ENCODE assay signal across 11 cellular contexts in the genomic region with DNA sequence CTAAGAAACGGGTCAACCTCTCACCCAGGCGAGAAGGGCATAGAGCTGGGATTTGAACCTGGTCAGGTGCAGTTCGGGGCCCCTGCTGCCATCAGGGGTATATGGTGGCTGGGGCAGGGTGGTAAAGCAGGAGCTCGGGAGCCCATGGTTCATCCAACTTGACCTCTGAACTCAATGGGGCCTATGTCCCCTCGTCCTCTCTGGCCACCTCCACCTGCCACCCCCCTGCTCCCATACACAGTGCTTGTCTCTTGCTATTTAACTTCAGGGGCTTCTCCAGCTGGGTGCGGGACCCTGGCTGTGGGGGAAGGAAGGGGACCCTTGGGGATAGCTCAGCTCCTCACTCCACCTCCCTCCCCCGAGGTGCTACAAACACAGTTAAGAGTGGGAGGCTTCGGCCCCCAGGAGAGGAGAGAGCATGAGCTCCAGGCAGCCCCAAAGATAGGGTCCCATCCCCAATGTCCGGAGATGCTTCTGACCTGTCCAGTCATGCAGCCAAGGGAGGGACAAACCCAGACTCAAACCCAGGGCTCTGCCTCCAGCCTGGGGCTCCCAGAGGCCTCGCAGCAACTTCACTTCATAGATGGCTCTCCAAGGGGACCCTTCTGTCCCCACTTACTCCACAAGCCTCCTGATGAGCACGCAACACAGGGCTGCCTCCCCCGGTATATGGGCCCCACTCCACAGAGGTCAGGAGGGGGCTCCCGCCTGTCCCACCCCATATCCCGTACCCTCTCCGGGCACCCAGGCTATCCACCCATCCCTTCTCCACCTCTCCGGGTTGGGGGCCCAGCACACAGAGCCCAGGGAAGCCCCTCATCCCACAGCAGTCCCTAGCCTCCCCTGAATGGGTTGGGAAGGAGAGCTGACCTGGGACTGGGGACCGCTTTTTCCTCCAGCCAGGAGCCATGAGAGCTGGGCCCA. TPM values are rescaled to one million over a fixed set of nuclear protein-coding genes. Genes with fewer than 3 reads are reported as not detected.
DNase-seq lines count a peak whose midpoint lies in the region; ATAC-seq and TF ChIP-seq lines count a peak whose summit lies in the region.
"Had no signal": no experiment of that assay in that cellular context is flagged by ENCODE, and none has a peak within 500 bp of the region (broad histone marks: within the 10 kb centered on the region; RNA-seq: fewer than 3 reads in every experiment).

No MANE protein-coding gene starts in this region.

- peak overlapping the region; percentile 99 for H3K27ac Mint-ChIP-seq in activated CD4-positive, alpha-beta T cell treated with anti-CD3 and anti-CD28 coated beads, Interleukin-2, amount 10 ng/mL, durations not matched to agents 24 days and 14 days
- H3K27ac Mint-ChIP-seq in effector memory CD8-positive, alpha-beta T cell = peak overlapping the region; percentile 92 to 96
- H3K27ac Mint-ChIP-seq: nephron progenitor cell had no signal

- TF ChIP-seq CTCF in thoracic aorta (IDR thresholded peaks at IDR 0.05) = no peak

- H3K27me3 ChIP-seq in thoracic aorta (replicated peaks; ENCODE audit: insufficient read depth) (no peaks in the 10 kb centered on the region), GM23248 (replicated peaks; ENCODE audit: insufficient read depth) (peaks cover 28% of the 10 kb centered on the region)

- H3K4me1 ChIP-seq in thoracic aorta (ENCODE audit: control insufficient read depth in 1 of 2, low read depth in 2 of 2) = no peaks in the 10 kb centered on the region
- H3K4me1 ChIP-seq in GM23248 (ENCODE audit: insufficient read depth) = no peaks in the 10 kb centered on the region

- peaks cover 2% of the 10 kb centered on the region for H3K27me3 Mint-ChIP-seq in activated CD4-positive, alpha-beta T cell treated with anti-CD3 and anti-CD28 coated beads, Interleukin-2, amount 10 ng/mL, durations not matched to agents 24 days and 14 days
- H3K27me3 Mint-ChIP-seq in effector memory CD8-positive, alpha-beta T cell = no peaks in the 10 kb centered on the region

- H3K9me3 Mint-ChIP-seq in activated CD4-positive, alpha-beta T cell treated with anti-CD3 and anti-CD28 coated beads, Interleukin-2, amount 10 ng/mL, durations not matched to agents 24 days and 14 days = peaks cover 9% of the 10 kb centered on the region
- no peaks in the 10 kb centered on the region for H3K9me3 Mint-ChIP-seq in effector memory CD8-positive, alpha-beta T cell

- H4K20me1 ChIP-seq in GM23248 (ENCODE audit: insufficient read depth) = no peaks in the 10 kb centered on the region

- H3K79me2 ChIP-seq in GM23248 (ENCODE audit: insufficient read depth) = no peaks in the 10 kb centered on the region

- H3K4me2 ChIP-seq in GM23248 (ENCODE audit: unreplicated experiment) = no peak overlapping the region
- H3K4me2 ChIP-seq: A549 had no signal

- DNase-seq in activated CD4-positive, alpha-beta T cell treated with anti-CD3 and anti-CD28 coated beads, Interleukin-2, amount 10 ng/mL, durations not matched to agents 24 days and 14 days = peak; percentile 68
- no peak for DNase-seq in activated CD4-positive, alpha-beta T cell treated with anti-CD3 and anti-CD28 coated beads for 1 hour
- DNase-seq in effector memory CD8-positive, alpha-beta T cell = no peak
- no peak for DNase-seq in thoracic aorta (ENCODE audit: low spot score)
- DNase-seq in GM23248 = no peak
- no peak for DNase-seq in retina
- DNase-seq: nephron progenitor cell had no signal

- H3K27ac ChIP-seq in thoracic aorta (no peak overlapping the region), GM23248 (no peak overlapping the region)
- H3K27ac ChIP-seq: A549 had no signal

- H3K4me3 Mint-ChIP-seq in activated CD4-positive, alpha-beta T cell treated with anti-CD3 and anti-CD28 coated beads, Interleukin-2, amount 10 ng/mL, durations not matched to agents 24 days and 14 days = peak overlapping the region; percentile 96
- H3K4me3 Mint-ChIP-seq in effector memory CD8-positive, alpha-beta T cell = peak overlapping the region; percentile 87 to 92
- H3K4me3 Mint-ChIP-seq: nephron progenitor cell had no signal

- 67 to 69% methylated on average over 17 of the region's 17 CpGs for WGBS in GM23248 (ENCODE audit: low coverage in 1 of 2, low lambda C conversion rate in 2 of 2, missing lambda C conversion rate in 2 of 2), 2 experiments

- in situ Hi-C loops in GM23248 (cut with MboI) = no loop called here

- no peaks in the 10 kb centered on the region for H3F3A ChIP-seq in GM23248 (ENCODE audit: insufficient read depth)

- ATAC-seq in HG03342 (IDR thresholded peaks at IDR 0.05; ENCODE audit: unreplicated experiment) (peak; percentile 11), thoracic aorta (ENCODE audit: insufficient number of reproducible peaks, low FRiP score, low read depth) (no peak), HG03469 (IDR thresholded peaks at IDR 0.05; ENCODE audit: unreplicated experiment) (no peak)
- ATAC-seq in effector memory CD8-positive, alpha-beta T cell (replicated peaks) = no peak

- H3K9me3 ChIP-seq in thoracic aorta (no peaks in the 10 kb centered on the region), GM23248 (ENCODE audit: low read depth) (no peaks in the 10 kb centered on the region)
- H3K9me3 ChIP-seq: A549 had no signal

- intact Hi-C loops in activated CD4-positive, alpha-beta T cell treated with anti-CD3 and anti-CD28 coated beads, Interleukin-2, amount 10 ng/mL, durations not matched to agents 24 days and 14 days (cut with micrococcal nuclease) = loop anchor here (1.0 to 2.0 kb wide), 3 partner anchors 10 to 70 kb away; no protein-coding TSS in a partner anchor

- H3K9me2 ChIP-seq in GM23248 (ENCODE audit: insufficient read depth) = no peaks in the 10 kb centered on the region

- H2AFZ ChIP-seq in GM23248 = no peak overlapping the region

- no peaks in the 10 kb centered on the region for H3K36me3 ChIP-seq in thoracic aorta
- H3K36me3 ChIP-seq in GM23248 (ENCODE audit: low read depth) = no peaks in the 10 kb centered on the region

- H3K4me3 ChIP-seq in thoracic aorta (peak overlapping the region; percentile 48), GM23248 (no peak overlapping the region)
- H3K4me3 ChIP-seq: A549 had no signal

- H3K9ac ChIP-seq in GM23248 = no peak overlapping the region

- H3K4me1 Mint-ChIP-seq in activated CD4-positive, alpha-beta T cell treated with anti-CD3 and anti-CD28 coated beads, Interleukin-2, amount 10 ng/mL, durations not matched to agents 24 days and 14 days = peaks cover 54% of the 10 kb centered on the region
- H3K4me1 Mint-ChIP-seq in effector memory CD8-positive, alpha-beta T cell (ENCODE audit: low read depth in 2 of 2) = peaks cover 64 to 69% of the 10 kb centered on the region in 2 donors

- H3K36me3 Mint-ChIP-seq in activated CD4-positive, alpha-beta T cell treated with anti-CD3 and anti-CD28 coated beads, Interleukin-2, amount 10 ng/mL, durations not matched to agents 24 days and 14 days (ENCODE audit: low read depth) = peaks cover 49% of the 10 kb centered on the region
- peaks cover 68% of the 10 kb centered on the region for H3K36me3 Mint-ChIP-seq in effector memory CD8-positive, alpha-beta T cell (ENCODE audit: insufficient read depth)

RNA-seq across cellular contexts. Expression of gene IL2RB, which starts 0.7 kb away (rescaled TPM):
- total RNA-seq in activated CD4-positive, alpha-beta T cell treated with anti-CD3 and anti-CD28 coated beads, Interleukin-2, amount 10 ng/mL, durations not matched to agents 24 days and 14 days = 288 and 296 TPM in 2 replicates
- total RNA-seq in thoracic aorta = 10 to 100 TPM in 1 of 2 donors, 1 to 10 TPM in 1; 2.0 to 13.1 TPM
- total RNA-seq in GM23248 (2014; rRNA removed; shearing (Covaris generic)) = not detected in 2 replicates
- 0.15 and 0.19 TPM in 2 replicates for polyA plus RNA-seq in GM23248 (2016; fragmentation: Nextera tagmentation; extraction: Ambion mirVana)
- total RNA-seq: LHCN-M2 had no signal

RNA-seq across cellular contexts. Expression of gene C1QTNF6, which starts 39.0 kb away (rescaled TPM):
- total RNA-seq in activated CD4-positive, alpha-beta T cell treated with anti-CD3 and anti-CD28 coated beads, Interleukin-2, amount 10 ng/mL, durations not matched to agents 24 days and 14 days = 6.0 and 6.9 TPM in 2 replicates
- total RNA-seq in thoracic aorta = 1 to 10 TPM; 1.9 to 2.1 TPM
- total RNA-seq in GM23248 (2014; rRNA removed; shearing (Covaris generic)) = 3.4 and 4.0 TPM in 2 replicates
- polyA plus RNA-seq in GM23248 (2016; fragmentation: Nextera tagmentation; extraction: Ambion mirVana) = 8.9 and 9.8 TPM in 2 replicates

RNA-seq across cellular contexts. Expression of gene TMPRSS6, which starts 39.5 kb away (rescaled TPM):
- 6.8 and 7.1 TPM in 2 replicates for total RNA-seq in activated CD4-positive, alpha-beta T cell treated with anti-CD3 and anti-CD28 coated beads, Interleukin-2, amount 10 ng/mL, durations not matched to agents 24 days and 14 days
- not detected for total RNA-seq in thoracic aorta
- not detected in 2 replicates for total RNA-seq in GM23248 (2014; rRNA removed; shearing (Covaris generic))
- polyA plus RNA-seq in GM23248 (2016; fragmentation: Nextera tagmentation; extraction: Ambion mirVana) = 0.05 and 0.08 TPM in 2 replicates
- total RNA-seq: LHCN-M2 had no signal
- polyA plus RNA-seq: A549 had no signal

Comparison
In these comparisons a context has a peak if more than half of its experiments do, and no peak if none do; other contexts are left out.
1. RNA of gene IL2RB, which starts 0.7 kb away (total RNA-seq): 288 to 296 TPM in activated CD4-positive, alpha-beta T cell treated with anti-CD3 and anti-CD28 coated beads, Interleukin-2, amount 10 ng/mL, durations not matched to agents 24 days and 14 days; 2.0 to 13.1 TPM in thoracic aorta and not detected in GM23248; every median in the first group is over 10 times any median in the second.